Comparison of ENCODE assay signal across 8 cellular contexts in the genomic region with DNA sequence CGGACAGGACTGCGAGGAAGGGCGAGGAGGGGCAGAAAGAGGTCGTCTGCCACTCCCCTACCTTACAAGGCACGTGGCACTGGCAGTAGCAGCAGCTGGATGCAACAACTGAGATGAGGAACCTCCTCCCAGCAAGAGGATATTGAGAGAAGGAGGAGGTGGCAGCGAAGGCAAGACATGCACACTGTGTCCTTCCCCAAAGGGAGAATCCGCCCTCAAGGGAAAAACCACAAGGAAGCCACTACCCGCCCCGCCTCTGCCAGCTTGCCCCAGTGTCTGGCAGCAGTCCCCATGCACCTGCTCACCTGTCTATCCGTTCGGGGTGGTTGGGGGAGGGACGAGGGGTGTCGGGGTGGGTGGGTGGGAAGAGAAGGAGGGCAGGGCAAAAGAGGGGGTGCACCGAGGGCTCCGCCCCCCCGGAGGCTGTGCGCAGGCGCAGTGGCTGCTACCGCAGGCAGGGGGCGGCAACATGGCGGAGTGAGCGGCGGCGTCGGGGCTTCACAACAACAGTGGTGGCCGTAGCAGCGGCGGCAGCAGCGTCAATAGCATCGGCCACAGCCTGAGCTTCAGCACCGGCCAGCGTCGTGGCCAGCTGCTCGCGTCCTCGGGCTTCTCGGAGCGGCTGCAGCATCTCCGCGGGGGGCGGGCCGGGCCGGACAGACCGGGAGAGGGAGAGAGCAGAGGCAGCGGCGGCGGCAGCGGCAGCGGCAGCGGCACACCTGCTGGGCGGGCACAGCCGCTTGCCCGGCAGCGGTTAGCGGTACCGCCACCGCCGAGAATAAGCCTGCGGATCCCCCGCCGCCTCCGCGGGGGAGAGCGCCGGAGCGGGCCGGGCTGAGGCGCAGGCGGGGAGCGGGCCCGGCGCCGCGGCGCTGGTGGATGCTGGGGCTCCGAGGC. TPM values are rescaled to one million over a fixed set of nuclear protein-coding genes. Genes with fewer than 3 reads are reported as not detected.
DNase-seq lines count a peak whose midpoint lies in the region; ATAC-seq and TF ChIP-seq lines count a peak whose summit lies in the region.

A gene with protein sequence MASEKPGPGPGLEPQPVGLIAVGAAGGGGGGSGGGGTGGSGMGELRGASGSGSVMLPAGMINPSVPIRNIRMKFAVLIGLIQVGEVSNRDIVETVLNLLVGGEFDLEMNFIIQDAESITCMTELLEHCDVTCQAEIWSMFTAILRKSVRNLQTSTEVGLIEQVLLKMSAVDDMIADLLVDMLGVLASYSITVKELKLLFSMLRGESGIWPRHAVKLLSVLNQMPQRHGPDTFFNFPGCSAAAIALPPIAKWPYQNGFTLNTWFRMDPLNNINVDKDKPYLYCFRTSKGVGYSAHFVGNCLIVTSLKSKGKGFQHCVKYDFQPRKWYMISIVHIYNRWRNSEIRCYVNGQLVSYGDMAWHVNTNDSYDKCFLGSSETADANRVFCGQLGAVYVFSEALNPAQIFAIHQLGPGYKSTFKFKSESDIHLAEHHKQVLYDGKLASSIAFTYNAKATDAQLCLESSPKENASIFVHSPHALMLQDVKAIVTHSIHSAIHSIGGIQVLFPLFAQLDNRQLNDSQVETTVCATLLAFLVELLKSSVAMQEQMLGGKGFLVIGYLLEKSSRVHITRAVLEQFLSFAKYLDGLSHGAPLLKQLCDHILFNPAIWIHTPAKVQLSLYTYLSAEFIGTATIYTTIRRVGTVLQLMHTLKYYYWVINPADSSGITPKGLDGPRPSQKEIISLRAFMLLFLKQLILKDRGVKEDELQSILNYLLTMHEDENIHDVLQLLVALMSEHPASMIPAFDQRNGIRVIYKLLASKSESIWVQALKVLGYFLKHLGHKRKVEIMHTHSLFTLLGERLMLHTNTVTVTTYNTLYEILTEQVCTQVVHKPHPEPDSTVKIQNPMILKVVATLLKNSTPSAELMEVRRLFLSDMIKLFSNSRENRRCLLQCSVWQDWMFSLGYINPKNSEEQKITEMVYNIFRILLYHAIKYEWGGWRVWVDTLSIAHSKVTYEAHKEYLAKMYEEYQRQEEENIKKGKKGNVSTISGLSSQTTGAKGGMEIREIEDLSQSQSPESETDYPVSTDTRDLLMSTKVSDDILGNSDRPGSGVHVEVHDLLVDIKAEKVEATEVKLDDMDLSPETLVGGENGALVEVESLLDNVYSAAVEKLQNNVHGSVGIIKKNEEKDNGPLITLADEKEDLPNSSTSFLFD (N-terminal part only) (plus strand): TSS at position 436 of the 897 bp plus-strand sequence. CDS start 551 bp downstream, outside the sequence.

- H3K27me3 ChIP-seq in ectodermal cell (ENCODE audit: control insufficient read depth, insufficient read depth, low read length, poor library complexity, severe bottlenecking) (no peaks in the 10 kb centered on the region), lung (ENCODE audit: control insufficient read depth, insufficient read depth) (no peaks in the 10 kb centered on the region)

- POLR2A ChIA-PET in activated CD8-positive, alpha-beta T cell treated with anti-CD3 and anti-CD28 coated beads, Interleukin-2, amount 10 ng/mL, durations not matched to agents 7 days and 5 days (lab: Charles Lee), result no interaction called here

- H3K27me3 Mint-ChIP-seq in activated CD8-positive, alpha-beta T cell treated with anti-CD3 and anti-CD28 coated beads, Interleukin-2, amount 10 ng/mL, durations not matched to agents 7 days and 5 days (ENCODE audit: low read depth), result peaks cover 39% of the 10 kb centered on the region

- H3K36me3 ChIP-seq in ectodermal cell (ENCODE audit: control insufficient read depth, insufficient read depth, low read length) (no peaks in the 10 kb centered on the region), lung (ENCODE audit: control insufficient read depth in 2 of 2, insufficient read depth in 2 of 2, low read length in 2 of 2) (no peaks in the 10 kb centered on the region)

- H3K36me3 Mint-ChIP-seq in activated CD8-positive, alpha-beta T cell treated with anti-CD3 and anti-CD28 coated beads, Interleukin-2, amount 10 ng/mL, durations not matched to agents 7 days and 5 days (ENCODE audit: low read depth), result no peaks in the 10 kb centered on the region

- ATAC-seq in GM19043 (IDR thresholded peaks at IDR 0.05; ENCODE audit: low read depth, unreplicated experiment), result peak; percentile 60
- peak; percentile 76 for ATAC-seq in HG03378 (IDR thresholded peaks at IDR 0.05; ENCODE audit: unreplicated experiment)
- peak; percentile 75 for ATAC-seq in activated CD8-positive, alpha-beta T cell treated with anti-CD3 and anti-CD28 coated beads, Interleukin-2, amount 10 ng/mL, durations not matched to agents 7 days and 5 days
- peak; percentile 86 for ATAC-seq in lung (ENCODE audit: insufficient read depth, low FRiP score)

- H3K4me3 ChIP-seq in ectodermal cell (ENCODE audit: insufficient read depth, low read depth, low read length), result peak within 1 kb of the TSS; percentile 93
- peak within 1 kb of the TSS; percentile 89 for H3K4me3 ChIP-seq in lung

- no peak for TF ChIP-seq CTCF in lung (IDR thresholded peaks at IDR 0.05; ENCODE audit: control extremely low read depth, extremely low read depth)

- 0% methylated on average over 74 to 76 of the region's 76 CpGs for WGBS in ectodermal cell, 2 experiments
- 1% methylated on average over 55 to 76 of the region's 76 CpGs for WGBS in lung, 2 donors

- no peak within 1 kb of the TSS for H3K27ac Mint-ChIP-seq in activated CD8-positive, alpha-beta T cell treated with anti-CD3 and anti-CD28 coated beads, Interleukin-2, amount 10 ng/mL, durations not matched to agents 7 days and 5 days

- H3K4me3 Mint-ChIP-seq in activated CD8-positive, alpha-beta T cell treated with anti-CD3 and anti-CD28 coated beads, Interleukin-2, amount 10 ng/mL, durations not matched to agents 7 days and 5 days, result peak within 1 kb of the TSS; percentile 86

- peaks cover 19% of the 10 kb centered on the region for H3K4me1 Mint-ChIP-seq in activated CD8-positive, alpha-beta T cell treated with anti-CD3 and anti-CD28 coated beads, Interleukin-2, amount 10 ng/mL, durations not matched to agents 7 days and 5 days (ENCODE audit: low read depth)

- CTCF ChIA-PET in activated CD8-positive, alpha-beta T cell treated with anti-CD3 and anti-CD28 coated beads, Interleukin-2, amount 10 ng/mL, durations not matched to agents 7 days and 5 days (lab: Charles Lee), result interaction anchor here (0.7 kb wide), 1 partner anchor 118 kb away, joined by 3 read pairs; no protein-coding TSS in a partner anchor

- no peaks in the 10 kb centered on the region for H3K9me3 ChIP-seq in ectodermal cell (ENCODE audit: control insufficient read depth, low read length)
- H3K9me3 ChIP-seq in lung (ENCODE audit: control insufficient read depth in 2 of 2, insufficient read depth in 1 of 2, low read length in 1 of 2), result peaks cover 0 to 2% of the 10 kb centered on the region in 2 donors

- peak; percentile 89 to 94 for DNase-seq in AML-193 (lab: John Stamatoyannopoulos, UW)
- DNase-seq in NCI-H69 (lab: John Stamatoyannopoulos, UW), result peak; percentile 86
- DNase-seq in activated CD8-positive, alpha-beta T cell treated with anti-CD3 and anti-CD28 coated beads, Interleukin-2, amount 10 ng/mL, durations not matched to agents 7 days and 5 days, result peak; percentile 75
- DNase-seq in lung (ENCODE audit: low spot score), result peak; percentile 77
- DNase-seq in stimulated activated CD4-positive, alpha-beta T cell treated with anti-CD3 and anti-CD28 coated beads, TNF-alpha, amount 100 ng/mL, for 4 hours (ENCODE audit: low read depth in 3 of 3), result peak; percentile 50 to 72 (median 66)

- H3K9me3 Mint-ChIP-seq in activated CD8-positive, alpha-beta T cell treated with anti-CD3 and anti-CD28 coated beads, Interleukin-2, amount 10 ng/mL, durations not matched to agents 7 days and 5 days (ENCODE audit: insufficient read depth), result no peaks in the 10 kb centered on the region

- H3K4me1 ChIP-seq in ectodermal cell (ENCODE audit: control insufficient read depth, insufficient read depth, low read length), result peaks cover 4% of the 10 kb centered on the region
- peaks cover 0 to 9% of the 10 kb centered on the region in 2 donors for H3K4me1 ChIP-seq in lung (ENCODE audit: control insufficient read depth in 2 of 2, insufficient read depth in 2 of 2, low read length in 2 of 2)

- H3K27ac ChIP-seq in ectodermal cell (ENCODE audit: insufficient read depth, low read depth, low read length, poor library complexity, severe bottlenecking) (peak within 1 kb of the TSS; percentile 83), lung (ENCODE audit: low read depth in 1 of 2, low read length in 1 of 2) (peak within 1 kb of the TSS; percentile 42 to 76)

RNA-seq across cellular contexts. Expression of the gene that starts here (rescaled TPM):
- under 1 TPM; 0.34 to 0.57 TPM for total RNA-seq in activated CD8-positive, alpha-beta T cell treated with anti-CD3 and anti-CD28 coated beads, Interleukin-2, amount 10 ng/mL, durations not matched to agents 7 days and 5 days
- 17.2 TPM for polyA plus RNA-seq in ectodermal cell (2013, experiment 1 of 4)
- 18.7 TPM for polyA plus RNA-seq in ectodermal cell (2013, experiment 2 of 4)
- 12.2 TPM for polyA plus RNA-seq in ectodermal cell (2013, experiment 3 of 4)
- 16.5 TPM for polyA plus RNA-seq in ectodermal cell (2013, experiment 4 of 4)
- 10 to 100 TPM in 1 of 2 donors, 1 to 10 TPM in 1; 8.4 to 26.5 TPM for total RNA-seq in lung
- 1 to 10 TPM; 1.6 to 2.3 TPM for polyA plus RNA-seq in lung

Comparison
In these comparisons a context has a peak if more than half of its experiments do, and no peak if none do; other contexts are left out.
1. Peak in every context shown above with its lines: DNase-seq, ATAC-seq, H3K4me3 ChIP-seq and H3K27ac ChIP-seq.
2. RNA of the gene that starts here (total RNA-seq): 8.4 to 26.5 TPM in lung; 0.34 to 0.57 TPM in activated CD8-positive, alpha-beta T cell treated with anti-CD3 and anti-CD28 coated beads, Interleukin-2, amount 10 ng/mL, durations not matched to agents 7 days and 5 days; every median in the first group is over 4 times any median in the second.
3. Peak in DNase-seq and ATAC-seq in activated CD8-positive, alpha-beta T cell treated with anti-CD3 and anti-CD28 coated beads, Interleukin-2, amount 10 ng/mL, durations not matched to agents 7 days and 5 days; RNA of the gene not detected or under 1 TPM.